In the genomic region with DNA sequence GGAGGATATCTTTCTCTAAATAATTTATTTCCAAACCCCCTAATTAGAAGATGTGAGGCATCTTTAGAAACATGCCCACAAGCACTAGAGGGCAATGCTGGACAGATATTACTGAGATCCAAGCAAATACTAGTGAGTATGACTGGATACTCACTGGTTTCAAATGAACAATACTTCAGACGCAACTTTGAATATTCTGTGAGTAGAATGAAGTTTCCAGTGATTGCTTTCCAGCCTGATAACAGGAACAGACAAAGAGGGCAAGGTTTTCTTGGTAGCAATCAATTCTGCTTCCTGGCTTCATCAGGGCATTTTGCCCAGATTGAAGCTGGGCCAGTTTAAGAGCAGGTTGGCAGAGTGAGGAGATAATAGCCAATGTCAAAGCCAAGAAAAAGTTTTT, we compare ENCODE assay signal across 13 cellular contexts.
A peak's percentile ranks its signal among the peaks of the same experiment; 100 is the strongest.
DNase-seq lines count a peak whose midpoint lies in the region; ATAC-seq and TF ChIP-seq lines count a peak whose summit lies in the region.
"Had no signal": no experiment of that assay in that cellular context is flagged by ENCODE, and none has a peak within 500 bp of the region (broad histone marks: within the 10 kb centered on the region; RNA-seq: fewer than 3 reads in every experiment).

No MANE protein-coding gene starts in this region.

- WGBS in transverse colon (ENCODE audit: low coverage in 1 of 2), 2 donors, result 31% methylated on average over 1 of the region's 1 CpG; no CpG with 5 or more reads in 1 of the 2 donors

- H3K36me3 ChIP-seq in upper lobe of right lung, result no peaks in the 10 kb centered on the region
- H3K36me3 ChIP-seq in transverse colon, result no peaks in the 10 kb centered on the region

- H3K4me3 ChIP-seq in upper lobe of right lung (no peak overlapping the region), transverse colon (no peak overlapping the region)

- H3K27me3 ChIP-seq in upper lobe of right lung (no peaks in the 10 kb centered on the region), transverse colon (no peaks in the 10 kb centered on the region)

- intact Hi-C loops in Right ventricle myocardium inferior (cut with DNase I) (no loop called here), cardiac septum (cut with DNase I) (no loop called here), left cardiac atrium (cut with DNase I) (no loop called here), upper lobe of right lung (cut with DNase I) (no loop called here), transverse colon (cut with DNase I; ENCODE audit: low total_unique reads) (no loop called here)

- DNase-seq in Right ventricle myocardium inferior (ENCODE audit: missing footprints) (no peak), cardiac septum (ENCODE audit: low spot score) (no peak), RPMI8226 (peak; percentile 5), left cardiac atrium (no peak), upper lobe of right lung (no peak), NCI-H2196 (lab: John Stamatoyannopoulos, UW; ENCODE audit: unreplicated experiment) (no peak), transverse colon (no peak)
- DNase-seq: activated T-cell treated with anti-CD3 and anti-CD28 coated beads, Interleukin-2, amount 50 U/mL, for 72 hours; CD4-positive, alpha-beta memory T cell; effector CD4-positive, alpha-beta T cell; H7; NCI-H2171 had no signal

- TF ChIP-seq CTCF in upper lobe of right lung (IDR thresholded peaks at IDR 0.05) (peak; percentile 25), transverse colon (IDR thresholded peaks at IDR 0.05) (peak in 1 of 5 experiments; percentile 19)

- H3K9me3 ChIP-seq in upper lobe of right lung, result no peaks in the 10 kb centered on the region
- H3K9me3 ChIP-seq in transverse colon, result no peaks in the 10 kb centered on the region

- TF ChIP-seq EP300 in transverse colon (IDR thresholded peaks at IDR 0.05; ENCODE audit: low read depth), result no peak

- H3K27ac ChIP-seq in upper lobe of right lung (no peak overlapping the region), transverse colon (no peak overlapping the region)

- in situ Hi-C loops in transverse colon (cut with MboI; ENCODE audit: low pct_ligation_motif_present in 1 of 4, low pct_unique_long_range_greater_than_20kb in 1 of 4, low sequenced_read_pairs in 3 of 4), result no loop called here

- ATAC-seq in Right ventricle myocardium inferior (peak; percentile 13), left cardiac atrium (peak; percentile 52 to 59), upper lobe of right lung (no peak), GM21390 (IDR thresholded peaks at IDR 0.05; ENCODE audit: unreplicated experiment) (no peak)
- ATAC-seq: activated T-cell treated with anti-CD3 and anti-CD28 coated beads, Interleukin-2, amount 50 U/mL, for 72 hours had no signal

- H3K4me1 ChIP-seq in upper lobe of right lung (no peaks in the 10 kb centered on the region), transverse colon (no peaks in the 10 kb centered on the region)

- no peak for TF ChIP-seq POLR2A in transverse colon (IDR thresholded peaks at IDR 0.05)

Comparison
In these comparisons a context has a peak if more than half of its experiments do, and no peak if none do; other contexts are left out.
1. ATAC-seq: peak in Right ventricle myocardium inferior (single experiment) and left cardiac atrium (2 of 2); none in upper lobe of right lung (single experiment) and GM21390 (single experiment).